Comparison of ENCODE assay signal across 8 cellular contexts in genomic region chr2:37671816-37672103, GRCh38. TPM values are rescaled to one million over a fixed set of nuclear protein-coding genes. Genes with fewer than 3 reads are reported as not detected.
DNase-seq lines count a peak whose midpoint lies in the region; ATAC-seq, FAIRE-seq and TF ChIP-seq lines count a peak whose summit lies in the region.

No MANE protein-coding gene starts in this region.

- H3K36me3 ChIP-seq in HUES64 (ENCODE audit: insufficient read depth, low read length): peaks cover 11% of the 10 kb centered on the region; the same call in 1 of the 2 replicates
- no peaks in the 10 kb centered on the region for H3K36me3 ChIP-seq in K562 (ENCODE audit: control insufficient read depth, insufficient read depth, low read length)
- peaks cover 0 to 7% of the 10 kb centered on the region in 2 donors for H3K36me3 ChIP-seq in lung (ENCODE audit: control insufficient read depth in 2 of 2, insufficient read depth in 2 of 2, low read length in 2 of 2)
- no peaks in the 10 kb centered on the region for H3K36me3 ChIP-seq in urinary bladder (ENCODE audit: insufficient read depth)

- intact Hi-C loops in K562 (cut with micrococcal nuclease): loop anchor here (1.0 kb wide), 1 partner anchor 43 kb away; no protein-coding TSS in a partner anchor

- H3K27me3 ChIP-seq in HUES64 (ENCODE audit: insufficient read depth, low read length) (no peaks in the 10 kb centered on the region), K562 (ENCODE audit: control insufficient read depth in 2 of 2, insufficient read depth in 2 of 2, low read length in 2 of 2) (peaks cover 0 to 12% of the 10 kb centered on the region in 2 experiments; a peak in 2 of 5 replicates), lung (ENCODE audit: control insufficient read depth, insufficient read depth) (no peaks in the 10 kb centered on the region)

- no peaks in the 10 kb centered on the region; the same call in 2 of the 3 replicates for H3K79me2 ChIP-seq in K562 (ENCODE audit: control insufficient read depth, insufficient read depth, low read length)

- H3K9ac ChIP-seq in HUES64 (ENCODE audit: low read depth, low read length) (peak overlapping the region; percentile 86), K562 (ENCODE audit: insufficient read depth in 1 of 2, low read depth in 2 of 2, low read length in 2 of 2) (peak overlapping the region; percentile 59 to 91)

- peaks cover 45% of the 10 kb centered on the region for H3K4me1 ChIP-seq in HUES64 (ENCODE audit: insufficient read depth, low read length)
- H3K4me1 ChIP-seq in K562 (replicated peaks in 1 of 2; ENCODE audit: control insufficient read depth in 2 of 2, insufficient read depth in 2 of 2, low read length in 2 of 2): peaks cover 13 to 22% of the 10 kb centered on the region in 2 experiments; a peak in 4 of 5 replicates
- peaks cover 7 to 12% of the 10 kb centered on the region in 2 donors for H3K4me1 ChIP-seq in lung (ENCODE audit: control insufficient read depth in 2 of 2, insufficient read depth in 2 of 2, low read length in 2 of 2)
- H3K4me1 ChIP-seq in urinary bladder (ENCODE audit: insufficient read depth): no peaks in the 10 kb centered on the region

- no peak for TF ChIP-seq RAD21 in K562 (CRISPR knock-in tag; conservative IDR thresholded peaks at IDR 0.05 in 1 of 2, IDR thresholded peaks at IDR 0.05 in 1 of 2)

- CTCF ChIA-PET in K562 (lab: Yijun Ruan, JAX; ENCODE audit: low intra/inter-chr PET ratio): no interaction called here

- TF ChIP-seq EP300 in K562 (IDR thresholded peaks at IDR 0.05; ENCODE audit: low read length): no peak

- in situ Hi-C loops in K562 (cut with MboI): no loop called here

- no peak for TF ChIP-seq POLR2A in K562 (conservative IDR thresholded peaks at IDR 0.05)

- POLR2A ChIA-PET in K562 (lab: Yijun Ruan, JAX): no interaction called here

- peak overlapping the region; percentile 96 for H3K27ac ChIP-seq in HUES64 (ENCODE audit: low read depth, low read length)
- peak overlapping the region; percentile 33; the same call in 2 of the 3 replicates for H3K27ac ChIP-seq in K562 (ENCODE audit: extremely low read depth, low read depth, low read length)
- peak overlapping the region; percentile 93 to 96 for H3K27ac ChIP-seq in lung (ENCODE audit: low read depth in 1 of 2, low read length in 1 of 2)
- peak overlapping the region; percentile 75 for H3K27ac ChIP-seq in urinary bladder (ENCODE audit: low read depth)

- no peak for FAIRE-seq in K562 (lab: Jason Lieb, UNC)

- H3K4me3 ChIP-seq in HUES64 (ENCODE audit: low read length) (peak overlapping the region; percentile 94), K562 (peak overlapping the region; percentile 67), lung (peak overlapping the region; percentile 87), urinary bladder (ENCODE audit: low read depth, low read length) (peak overlapping the region; percentile 85)

- peak; percentile 32 for DNase-seq in activated effector memory CD4-positive, alpha-beta T cell treated with Interleukin-2 at 50 U/mL for 16 hours
- DNase-seq in activated effector memory CD4-positive, alpha-beta T cell treated with anti-CD3 and anti-CD28 coated beads, Interleukin-2, amount 50 U/mL, for 16 hours: no peak
- no peak for DNase-seq in K562 (ENCODE audit: extremely low read depth in 1 of 4, low spot score in 3 of 4)
- DNase-seq in lung (ENCODE audit: low spot score): no peak
- no peak for DNase-seq in islet precursor cell
- DNase-seq in midbrain (lab: John Stamatoyannopoulos, UW): no peak

- H3K9me3 ChIP-seq in HUES64 (ENCODE audit: insufficient read depth, low read depth, low read length) (no peaks in the 10 kb centered on the region), K562 (replicated peaks; ENCODE audit: control insufficient read depth, insufficient read depth, low read depth, low read length) (no peaks in the 10 kb centered on the region), lung (ENCODE audit: control insufficient read depth in 2 of 2, insufficient read depth in 1 of 2, low read length in 1 of 2) (no peaks in the 10 kb centered on the region)

- peak overlapping the region; percentile 78 for H3K4me2 ChIP-seq in K562 (ENCODE audit: insufficient read depth, low read length)

- BruUV-seq in K562 (replicated peaks; lab: Mats Ljungman, UMichigan): no TSS peak

- peaks cover 3% of the 10 kb centered on the region for H4K20me1 ChIP-seq in K562 (replicated peaks; ENCODE audit: control insufficient read depth, insufficient read depth, low read length)

- no peaks in the 10 kb centered on the region for H3K9me1 ChIP-seq in K562 (ENCODE audit: control insufficient read depth, insufficient read depth, low read length)

- TF ChIP-seq CTCF in K562 (IDR thresholded peaks at IDR 0.05 in 2 of 3, conservative IDR thresholded peaks at IDR 0.05 in 1 of 3; ENCODE audit: insufficient read depth in 2 of 3, low read depth in 1 of 3, low read length in 3 of 3) (no peak), lung (IDR thresholded peaks at IDR 0.05; ENCODE audit: control extremely low read depth, extremely low read depth) (no peak)

- ATAC-seq in K562 (no peak), lung (ENCODE audit: insufficient read depth, low FRiP score) (no peak)

- under 1% methylated on average over 29 of the region's 29 CpGs for WGBS in HUES64
- 2% methylated on average over 15 of the region's 29 CpGs for WGBS in K562 (ENCODE audit: insufficient coverage, low coverage, missing lambda C conversion rate)
- 0% methylated on average over 20 to 29 of the region's 29 CpGs for WGBS in lung, 2 donors
- under 1% methylated on average over 29 of the region's 29 CpGs for WGBS in urinary bladder

- peak overlapping the region; percentile 90 for H2AFZ ChIP-seq in K562 (ENCODE audit: low read depth, low read length)

TF ChIP-seq in K562, 482 proteins besides CTCF, POLR2A, EP300 and RAD21 (continues in another document):
- no peak for TF ChIP-seq MNT (conservative IDR thresholded peaks at IDR 0.05)
- no peak for TF ChIP-seq ZFP1 (CRISPR knock-in tag; IDR thresholded peaks at IDR 0.05)
- TF ChIP-seq ZBTB9 (CRISPR knock-in tag; IDR thresholded peaks at IDR 0.05): no peak
- TF ChIP-seq RB1 (IDR thresholded peaks at IDR 0.05; ENCODE audit: low read depth): no peak
- TF ChIP-seq RBM17 (IDR thresholded peaks at IDR 0.05; ENCODE audit: borderline replicate concordance, low read depth, low read length): no peak
- peak; percentile 60; the same call in 1 of the 2 replicates for TF ChIP-seq RBFOX2 (IDR thresholded peaks at IDR 0.05; ENCODE audit: low read depth, low read length)
- TF ChIP-seq PRPF4 (IDR thresholded peaks at IDR 0.05; ENCODE audit: insufficient read depth, low read depth, low read length, poor library complexity, severe bottlenecking): no peak
- 0 out of 2 replicates have a peak, but pooled peaks have one; percentile 63 for TF ChIP-seq RBM14 (IDR thresholded peaks at IDR 0.05; ENCODE audit: borderline replicate concordance, insufficient read depth, low read depth, low read length)

RNA-seq across cellular contexts. Expression of gene CDC42EP3, which starts 0.3 kb away (rescaled TPM):
- polyA plus RNA-seq in HUES64 (2013, experiment 1 of 2): 23.8 TPM
- 24.6 TPM for polyA plus RNA-seq in HUES64 (2013, experiment 2 of 2)
- total RNA-seq in K562 (2011; cell fraction: chromatin; rRNA removed; ENCODE audit: low replicate concordance): 0.40 and 0.49 TPM in 2 replicates
- total RNA-seq in K562 (2011; cell fraction: nucleolus; rRNA removed): 0.50 and 0.53 TPM in 2 replicates
- total RNA-seq in K562 (2011; cell fraction: nucleoplasm; rRNA removed): 0.59 and 1.1 TPM in 2 replicates
- total RNA-seq in K562 (2014; rRNA removed): 1.8 and 3.6 TPM in 2 replicates
- 3.4 and 3.8 TPM in 2 replicates for total RNA-seq in K562 (2014; rRNA removed; fragmentation: Illumina TruSeq; extraction: Trizol)
- 1.9 and 2.0 TPM in 2 replicates for total RNA-seq in K562 (2015; rRNA removed; fragmentation: Illumina TruSeq; extraction: Trizol)
- 2.5 and 4.2 TPM in 2 replicates for total RNA-seq in K562 (2021)
- 0.72 and 2.0 TPM in 2 replicates for polyA plus RNA-seq in K562 (2011; rRNA removed)
- polyA plus RNA-seq in K562 (2011; cell fraction: cytosol; rRNA removed): 0.69 and 1.8 TPM in 2 replicates
- 0.78 and 1.8 TPM in 2 replicates for polyA plus RNA-seq in K562 (2011; cell fraction: nucleus; rRNA removed)
- polyA plus RNA-seq in K562 (2012): 1.9 and 3.4 TPM in 2 replicates
- polyA plus RNA-seq in K562 (2014; fragmentation: Illumina TruSeq; extraction: Trizol): 4.1 and 6.4 TPM in 2 replicates
- polyA plus RNA-seq in K562 (2014; fragmentation: Nextera tagmentation; extraction: Ambion mirVana): under 1 TPM; 0.74 to 0.77 TPM
- 3.1 and 3.4 TPM in 2 replicates for polyA plus RNA-seq in K562 (2014; rRNA removed)
- 0.35 and 2.1 TPM in 2 replicates for polyA minus RNA-seq in K562 (2011; rRNA and poly(A)+ RNA removed)
- polyA minus RNA-seq in K562 (2011; cell fraction: cytosol; rRNA and poly(A)+ RNA removed): 0.57 and 0.64 TPM in 2 replicates
- polyA minus RNA-seq in K562 (2011; cell fraction: nucleus; rRNA and poly(A)+ RNA removed): 0.27 and 1.2 TPM in 2 replicates
- 10 to 100 TPM; 38.7 to 59.0 TPM for total RNA-seq in lung
- 10 to 100 TPM; 22.9 to 37.4 TPM for polyA plus RNA-seq in lung
- total RNA-seq in urinary bladder: 34.3 TPM
- 94.1 TPM for polyA plus RNA-seq in urinary bladder

Comparison
In these comparisons a context has a peak if more than half of its experiments do, and no peak if none do; other contexts are left out.
1. H3K27ac ChIP-seq: peak in every context shown above with its lines; median percentile 96 in HUES64; 94 in lung; 75 in urinary bladder; 33 in K562.